ENCODE assay signal across 20 cellular contexts in the genomic region with DNA sequence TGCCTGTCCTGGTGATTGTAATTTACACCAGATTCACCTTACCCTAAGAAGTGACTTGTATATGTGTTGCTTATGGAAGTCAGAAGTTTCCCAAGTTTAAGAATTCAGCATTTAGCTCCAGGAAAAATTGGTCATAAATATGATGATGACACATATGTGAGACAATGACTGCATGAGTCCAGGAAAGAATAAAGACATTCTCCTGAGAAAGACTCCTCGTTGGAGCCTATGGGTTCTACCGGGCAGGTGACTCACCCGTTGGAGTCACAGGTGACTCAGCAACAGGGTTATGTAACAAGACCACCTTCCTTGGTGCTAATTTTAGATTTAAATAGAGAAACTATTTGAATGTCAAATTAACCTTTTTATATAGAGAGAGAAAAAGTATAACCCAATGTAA.
DNase-seq lines count a peak whose midpoint lies in the region; ATAC-seq, FAIRE-seq and TF ChIP-seq lines count a peak whose summit lies in the region.
"Had no signal": no experiment of that assay in that cellular context is flagged by ENCODE, and none has a peak within 500 bp of the region (broad histone marks: within the 10 kb centered on the region; RNA-seq: fewer than 3 reads in every experiment).

No MANE protein-coding gene starts in this region.

- no peak overlapping the region for H2AFZ ChIP-seq in HepG2 (ENCODE audit: low read length)
- H2AFZ ChIP-seq: parathyroid adenoma had no signal

- no peak overlapping the region for H3K4me2 ChIP-seq in HepG2 (ENCODE audit: low read depth, low read length)

- H3K27ac ChIP-seq in HepG2 (ENCODE audit: extremely low read length, insufficient read depth, low read length) (no peak overlapping the region), right lobe of liver (no peak overlapping the region), epithelial cell of prostate (peak overlapping the region; percentile 37), stomach (no peak overlapping the region)
- H3K27ac ChIP-seq: body of pancreas, parathyroid adenoma, uterus had no signal

- POLR2A ChIA-PET in HepG2 (lab: Yijun Ruan, JAX) = no interaction called here

- H3K27me3 ChIP-seq in HepG2 (ENCODE audit: control insufficient read depth in 1 of 2, insufficient read depth in 2 of 2, low read length in 2 of 2) (no peaks in the 10 kb centered on the region), right lobe of liver (no peaks in the 10 kb centered on the region), stomach (no peaks in the 10 kb centered on the region)
- H3K27me3 ChIP-seq: body of pancreas, esophagus squamous epithelium, uterus had no signal

- H3K4me1 ChIP-seq in HepG2 (ENCODE audit: insufficient read depth, low read length) = no peaks in the 10 kb centered on the region
- H3K4me1 ChIP-seq in right lobe of liver = peaks cover 0 to 6% (median 1%) of the 10 kb centered on the region in 4 donors
- peaks cover 0 to 5% (median 0%) of the 10 kb centered on the region in 4 donors for H3K4me1 ChIP-seq in stomach
- H3K4me1 ChIP-seq: body of pancreas, parathyroid adenoma, uterus had no signal

- H3K4me3 ChIP-seq in HepG2 (replicated peaks in 1 of 3; ENCODE audit: insufficient read depth in 1 of 3, low read depth in 2 of 3, low read length in 3 of 3) = no peak overlapping the region
- H3K4me3 ChIP-seq in right lobe of liver = no peak overlapping the region
- H3K4me3 ChIP-seq in stomach = no peak overlapping the region
- H3K4me3 ChIP-seq: body of pancreas, esophagus squamous epithelium, uterus had no signal

- no TSS peak for BruUV-seq in HepG2 (replicated peaks; lab: Mats Ljungman, UMichigan)

- H3K9me3 ChIP-seq in HepG2 (ENCODE audit: low read length) (no peaks in the 10 kb centered on the region), right lobe of liver (no peaks in the 10 kb centered on the region), stomach (no peaks in the 10 kb centered on the region)
- H3K9me3 ChIP-seq: body of pancreas, esophagus squamous epithelium, uterus had no signal

- no peaks in the 10 kb centered on the region for H3K79me2 ChIP-seq in HepG2 (ENCODE audit: insufficient read depth, low read length)
- H3K79me2 ChIP-seq: parathyroid adenoma had no signal

- no peak for ATAC-seq in HepG2
- no peak for ATAC-seq in right lobe of liver
- no peak for ATAC-seq in HG03439 (IDR thresholded peaks at IDR 0.05; ENCODE audit: unreplicated experiment)
- ATAC-seq: body of pancreas, WTC11 had no signal

- DNase-seq in HepG2 (ENCODE audit: low spot score) (no peak), right lobe of liver (no peak), RKO (ENCODE audit: low spot score) (peak; percentile 76), epithelial cell of prostate (ENCODE audit: low read depth, low spot score) (peak; percentile 83), stromal cell of bone marrow (ENCODE audit: low read depth) (peak; percentile 19), stomach (no peak), mesenteric fat pad (ENCODE audit: low spot score) (no peak)
- DNase-seq: activated effector memory CD4-positive, alpha-beta T cell treated with Interleukin-2 at 50 U/mL for 16 hours; body of pancreas; dermis blood vessel endothelial cell; esophagus squamous epithelium; Karpas-422; naive B cell; NCI-H146; NCI-H446; stimulated activated naive CD4-positive, alpha-beta T cell; uterus had no signal

- CTCF ChIA-PET in HepG2 (lab: Yijun Ruan, JAX; ENCODE audit: low intra/inter-chr PET ratio, low total read pairs) = no interaction called here

- TF ChIP-seq RAD21 in HepG2 (CRISPR knock-in tag; IDR thresholded peaks at IDR 0.05) = no peak

- TF ChIP-seq POLR2A in HepG2 (IDR thresholded peaks at IDR 0.05; ENCODE audit: insufficient read depth in 1 of 2, low read depth in 2 of 2, low read length in 2 of 2) (no peak), right lobe of liver (IDR thresholded peaks at IDR 0.05) (no peak), stomach (IDR thresholded peaks at IDR 0.05) (no peak)

- no peak for TF ChIP-seq CTCF in HepG2 (CRISPR knock-in tag; IDR thresholded peaks at IDR 0.05)
- no peak for TF ChIP-seq CTCF in right lobe of liver (IDR thresholded peaks at IDR 0.05)
- TF ChIP-seq CTCF in stomach (IDR thresholded peaks at IDR 0.05) = no peak

- in situ Hi-C loops in HepG2 (cut with HindIII; ENCODE audit: extremely low pct_ligation_motif_present, low pct_unique_long_range_greater_than_20kb) = no loop called here

- FAIRE-seq in HepG2 (lab: Jason Lieb, UNC) = no peak

- intact Hi-C loops in HepG2 (cut with micrococcal nuclease; ENCODE audit: unreplicated experiment) (no loop called here), right lobe of liver (cut with DNase I) (no loop called here), stomach (cut with DNase I; ENCODE audit: low total_unique reads) (no loop called here)

- TF ChIP-seq EP300 in HepG2 (IDR thresholded peaks at IDR 0.05; ENCODE audit: low read depth in 2 of 2, low read length in 2 of 2) = no peak
- TF ChIP-seq EP300 in HepG2 (CRISPR knock-in tag; IDR thresholded peaks at IDR 0.05; ENCODE audit: borderline replicate concordance) = no peak
- no peak for TF ChIP-seq EP300 in stomach (IDR thresholded peaks at IDR 0.05)

- H4K20me1 ChIP-seq in HepG2 (ENCODE audit: insufficient read depth, low read length) = no peaks in the 10 kb centered on the region

- no peak overlapping the region for H3K9ac ChIP-seq in HepG2 (ENCODE audit: insufficient read depth, low read depth, low read length)
- H3K9ac ChIP-seq: parathyroid adenoma had no signal

- H3K36me3 ChIP-seq in HepG2 (replicated peaks in 1 of 2; ENCODE audit: control insufficient read depth in 1 of 2, insufficient read depth in 2 of 2, low read length in 2 of 2) = no peaks in the 10 kb centered on the region
- no peaks in the 10 kb centered on the region for H3K36me3 ChIP-seq in right lobe of liver
- no peaks in the 10 kb centered on the region for H3K36me3 ChIP-seq in stomach
- H3K36me3 ChIP-seq: esophagus squamous epithelium, uterus had no signal

- 10% methylated on average over 3 of the region's 3 CpGs for WGBS in HepG2 (ENCODE audit: low lambda C conversion rate)
- WGBS in right lobe of liver (ENCODE audit: insufficient coverage, low coverage, low lambda C conversion rate, missing lambda C conversion rate) = 83% methylated on average over 3 of the region's 3 CpGs
- 75 to 88% (median 83%) methylated on average over 3 of the region's 3 CpGs for WGBS in stomach, 5 donors

TF ChIP-seq in HepG2, 621 proteins besides CTCF, POLR2A, EP300 and RAD21 (continues in another document):
- TF ChIP-seq DPF2 (CRISPR knock-in tag; IDR thresholded peaks at IDR 0.05; ENCODE audit: borderline replicate concordance, low read depth) (no peak), ZNF530 (CRISPR knock-in tag; IDR thresholded peaks at IDR 0.05; ENCODE audit: low read depth) (no peak), ZNF264 (CRISPR knock-in tag; IDR thresholded peaks at IDR 0.05) (no peak)
- TF ChIP-seq, protein P1, sequence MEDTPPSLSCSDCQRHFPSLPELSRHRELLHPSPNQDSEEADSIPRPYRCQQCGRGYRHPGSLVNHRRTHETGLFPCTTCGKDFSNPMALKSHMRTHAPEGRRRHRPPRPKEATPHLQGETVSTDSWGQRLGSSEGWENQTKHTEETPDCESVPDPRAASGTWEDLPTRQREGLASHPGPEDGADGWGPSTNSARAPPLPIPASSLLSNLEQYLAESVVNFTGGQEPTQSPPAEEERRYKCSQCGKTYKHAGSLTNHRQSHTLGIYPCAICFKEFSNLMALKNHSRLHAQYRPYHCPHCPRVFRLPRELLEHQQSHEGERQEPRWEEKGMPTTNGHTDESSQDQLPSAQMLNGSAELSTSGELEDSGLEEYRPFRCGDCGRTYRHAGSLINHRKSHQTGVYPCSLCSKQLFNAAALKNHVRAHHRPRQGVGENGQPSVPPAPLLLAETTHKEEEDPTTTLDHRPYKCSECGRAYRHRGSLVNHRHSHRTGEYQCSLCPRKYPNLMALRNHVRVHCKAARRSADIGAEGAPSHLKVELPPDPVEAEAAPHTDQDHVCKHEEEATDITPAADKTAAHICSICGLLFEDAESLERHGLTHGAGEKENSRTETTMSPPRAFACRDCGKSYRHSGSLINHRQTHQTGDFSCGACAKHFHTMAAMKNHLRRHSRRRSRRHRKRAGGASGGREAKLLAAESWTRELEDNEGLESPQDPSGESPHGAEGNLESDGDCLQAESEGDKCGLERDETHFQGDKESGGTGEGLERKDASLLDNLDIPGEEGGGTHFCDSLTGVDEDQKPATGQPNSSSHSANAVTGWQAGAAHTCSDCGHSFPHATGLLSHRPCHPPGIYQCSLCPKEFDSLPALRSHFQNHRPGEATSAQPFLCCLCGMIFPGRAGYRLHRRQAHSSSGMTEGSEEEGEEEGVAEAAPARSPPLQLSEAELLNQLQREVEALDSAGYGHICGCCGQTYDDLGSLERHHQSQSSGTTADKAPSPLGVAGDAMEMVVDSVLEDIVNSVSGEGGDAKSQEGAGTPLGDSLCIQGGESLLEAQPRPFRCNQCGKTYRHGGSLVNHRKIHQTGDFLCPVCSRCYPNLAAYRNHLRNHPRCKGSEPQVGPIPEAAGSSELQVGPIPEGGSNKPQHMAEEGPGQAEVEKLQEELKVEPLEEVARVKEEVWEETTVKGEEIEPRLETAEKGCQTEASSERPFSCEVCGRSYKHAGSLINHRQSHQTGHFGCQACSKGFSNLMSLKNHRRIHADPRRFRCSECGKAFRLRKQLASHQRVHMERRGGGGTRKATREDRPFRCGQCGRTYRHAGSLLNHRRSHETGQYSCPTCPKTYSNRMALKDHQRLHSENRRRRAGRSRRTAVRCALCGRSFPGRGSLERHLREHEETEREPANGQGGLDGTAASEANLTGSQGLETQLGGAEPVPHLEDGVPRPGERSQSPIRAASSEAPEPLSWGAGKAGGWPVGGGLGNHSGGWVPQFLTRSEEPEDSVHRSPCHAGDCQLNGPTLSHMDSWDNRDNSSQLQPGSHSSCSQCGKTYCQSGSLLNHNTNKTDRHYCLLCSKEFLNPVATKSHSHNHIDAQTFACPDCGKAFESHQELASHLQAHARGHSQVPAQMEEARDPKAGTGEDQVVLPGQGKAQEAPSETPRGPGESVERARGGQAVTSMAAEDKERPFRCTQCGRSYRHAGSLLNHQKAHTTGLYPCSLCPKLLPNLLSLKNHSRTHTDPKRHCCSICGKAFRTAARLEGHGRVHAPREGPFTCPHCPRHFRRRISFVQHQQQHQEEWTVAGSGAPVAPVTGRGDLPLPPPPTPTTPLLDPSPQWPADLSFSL (CRISPR knock-in tag; IDR thresholded peaks at IDR 0.05) = no peak
- TF ChIP-seq, protein P2, sequence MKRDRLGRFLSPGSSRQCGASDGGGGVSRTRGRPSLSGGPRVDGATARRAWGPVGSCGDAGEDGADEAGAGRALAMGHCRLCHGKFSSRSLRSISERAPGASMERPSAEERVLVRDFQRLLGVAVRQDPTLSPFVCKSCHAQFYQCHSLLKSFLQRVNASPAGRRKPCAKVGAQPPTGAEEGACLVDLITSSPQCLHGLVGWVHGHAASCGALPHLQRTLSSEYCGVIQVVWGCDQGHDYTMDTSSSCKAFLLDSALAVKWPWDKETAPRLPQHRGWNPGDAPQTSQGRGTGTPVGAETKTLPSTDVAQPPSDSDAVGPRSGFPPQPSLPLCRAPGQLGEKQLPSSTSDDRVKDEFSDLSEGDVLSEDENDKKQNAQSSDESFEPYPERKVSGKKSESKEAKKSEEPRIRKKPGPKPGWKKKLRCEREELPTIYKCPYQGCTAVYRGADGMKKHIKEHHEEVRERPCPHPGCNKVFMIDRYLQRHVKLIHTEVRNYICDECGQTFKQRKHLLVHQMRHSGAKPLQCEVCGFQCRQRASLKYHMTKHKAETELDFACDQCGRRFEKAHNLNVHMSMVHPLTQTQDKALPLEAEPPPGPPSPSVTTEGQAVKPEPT (CRISPR knock-in tag; IDR thresholded peaks at IDR 0.05; ENCODE audit: low read depth) = no peak

Comparison
In these comparisons a context has a peak if more than half of its experiments do, and no peak if none do; other contexts are left out.
1. DNase-seq: peak in RKO (single experiment), epithelial cell of prostate (single experiment) and stromal cell of bone marrow (single experiment); none in HepG2 (single experiment), right lobe of liver (0 of 3), stomach (single experiment) and mesenteric fat pad (single experiment).